ENCODE assay signal across 8 cellular contexts in the genomic region with DNA sequence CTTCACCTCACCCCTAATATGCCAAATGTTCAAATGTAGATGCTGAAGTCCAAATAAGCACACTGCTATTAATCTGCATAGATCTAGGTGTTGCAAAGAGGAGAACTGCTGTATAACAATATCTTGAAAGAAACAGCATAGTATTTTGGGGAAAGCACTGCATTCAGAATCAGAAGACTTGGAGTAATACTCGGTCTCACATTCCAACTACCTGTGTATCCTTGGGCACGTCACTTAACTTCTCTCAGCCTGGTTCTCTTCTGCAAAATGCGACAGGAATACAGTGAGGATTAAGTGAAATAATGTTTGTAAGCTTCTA. TPM values are rescaled to one million over a fixed set of nuclear protein-coding genes. Genes with fewer than 3 reads are reported as not detected.
DNase-seq lines count a peak whose midpoint lies in the region; ATAC-seq, FAIRE-seq and TF ChIP-seq lines count a peak whose summit lies in the region.

No MANE protein-coding gene starts in this region.

- H3K4me1 ChIP-seq in SJCRH30 (peaks cover 3% of the 10 kb centered on the region; the same call in 1 of the 2 replicates), small intestine (ENCODE audit: control insufficient read depth in 2 of 2, insufficient read depth in 1 of 2, low read depth in 1 of 2, low read length in 1 of 2) (peaks cover 0 to 7% of the 10 kb centered on the region in 2 donors)

- H3K9me3 ChIP-seq in SJCRH30 (replicated peaks) (no peaks in the 10 kb centered on the region), small intestine (ENCODE audit: control insufficient read depth, low read depth) (no peaks in the 10 kb centered on the region)

- 1 to 3% (median 2%) methylated on average over 3 of the region's 3 CpGs for WGBS in small intestine, 3 donors

- H3K27me3 ChIP-seq in BJ (ENCODE audit: control insufficient read depth, insufficient read depth, low read length) (no peaks in the 10 kb centered on the region), SJCRH30 (no peaks in the 10 kb centered on the region), small intestine (ENCODE audit: control insufficient read depth in 2 of 2, insufficient read depth in 2 of 2, low read length in 2 of 2) (no peaks in the 10 kb centered on the region)

- POLR2A ChIA-PET in BJ (lab: Charles Lee), result no interaction called here

- peak; percentile 12 for ATAC-seq in GM21737 (IDR thresholded peaks at IDR 0.05; ENCODE audit: unreplicated experiment)

- CTCF ChIA-PET in BJ (lab: Yijun Ruan, JAX), result interaction anchor here (0.7 to 1.4 kb wide), 3 partner anchors 15 to 108 kb away, joined by 3 to 5 read pairs (median 4); no protein-coding TSS in a partner anchor

- TF ChIP-seq CTCF in BJ (IDR thresholded peaks at IDR 0.05; ENCODE audit: insufficient read depth, low read depth, low read length) (no peak), foreskin fibroblast (IDR thresholded peaks at IDR 0.05; ENCODE audit: low read depth, low read length) (no peak)

- H3K4me3 ChIP-seq in BJ (ENCODE audit: low read depth, low read length), result peak overlapping the region; percentile 71
- H3K4me3 ChIP-seq in SJCRH30, result peak overlapping the region; percentile 88
- peak overlapping the region; percentile 86 to 91 for H3K4me3 ChIP-seq in foreskin fibroblast (ENCODE audit: low read depth in 1 of 2, low read length in 2 of 2)
- peak overlapping the region; percentile 85 to 95 for H3K4me3 ChIP-seq in small intestine (ENCODE audit: low read depth in 1 of 2, low read length in 2 of 2)

- no peak for FAIRE-seq in small intestine (lab: Jason Lieb, UNC)

- peak overlapping the region; percentile 97 for H3K27ac ChIP-seq in SJCRH30
- peak overlapping the region in 1 of 2 donors; percentile 20 for H3K27ac ChIP-seq in small intestine (ENCODE audit: low read depth in 1 of 2, low read length in 1 of 2)

- no peaks in the 10 kb centered on the region for H3K36me3 ChIP-seq in BJ (ENCODE audit: control insufficient read depth, insufficient read depth, low read length)
- peaks cover 13% of the 10 kb centered on the region for H3K36me3 ChIP-seq in SJCRH30
- H3K36me3 ChIP-seq in small intestine (ENCODE audit: control insufficient read depth in 2 of 2, insufficient read depth in 2 of 2, low read length in 2 of 2), result no peaks in the 10 kb centered on the region

- DNase-seq in BJ (ENCODE audit: low read depth) (no peak), SJCRH30 (no peak), foreskin fibroblast (no peak), small intestine (no peak), T1000 (lab: John Stamatoyannopoulos, UW) (no peak), HCEC 1CT (no peak), dedifferentiated amniotic fluid mesenchymal stem cell (ENCODE audit: extremely low spot score) (no peak)

RNA-seq across cellular contexts. Expression of gene HMGXB4, which starts 0.3 kb away (rescaled TPM):
- polyA plus RNA-seq in BJ (2011; rRNA removed) (15.1 and 21.5 TPM in 2 replicates), small intestine (10 to 100 TPM in 1 of 3 donors, 1 to 10 TPM in 2; 7.0 to 10.7 (median 7.2) TPM)
- polyA minus RNA-seq in BJ (2011; rRNA and poly(A)+ RNA removed), result 23.1 and 26.1 TPM in 2 replicates
- total RNA-seq in SJCRH30 (2014; rRNA removed; shearing (Covaris generic)), result 36.2 and 43.4 TPM in 2 replicates

RNA-seq across cellular contexts. Expression of gene TOM1, which starts 42.7 kb away (rescaled TPM):
- 63.7 and 124 TPM in 2 replicates for polyA plus RNA-seq in BJ (2011; rRNA removed)
- polyA minus RNA-seq in BJ (2011; rRNA and poly(A)+ RNA removed), result 86.5 and 133 TPM in 2 replicates
- total RNA-seq in SJCRH30 (2014; rRNA removed; shearing (Covaris generic)), result 16.2 and 19.8 TPM in 2 replicates
- 100 to 1,000 TPM in 2 of 3 donors, 10 to 100 TPM in 1; 46.6 to 112 (median 101) TPM for polyA plus RNA-seq in small intestine
